9 cellular contexts compared by ENCODE assay signal in the genomic region with DNA sequence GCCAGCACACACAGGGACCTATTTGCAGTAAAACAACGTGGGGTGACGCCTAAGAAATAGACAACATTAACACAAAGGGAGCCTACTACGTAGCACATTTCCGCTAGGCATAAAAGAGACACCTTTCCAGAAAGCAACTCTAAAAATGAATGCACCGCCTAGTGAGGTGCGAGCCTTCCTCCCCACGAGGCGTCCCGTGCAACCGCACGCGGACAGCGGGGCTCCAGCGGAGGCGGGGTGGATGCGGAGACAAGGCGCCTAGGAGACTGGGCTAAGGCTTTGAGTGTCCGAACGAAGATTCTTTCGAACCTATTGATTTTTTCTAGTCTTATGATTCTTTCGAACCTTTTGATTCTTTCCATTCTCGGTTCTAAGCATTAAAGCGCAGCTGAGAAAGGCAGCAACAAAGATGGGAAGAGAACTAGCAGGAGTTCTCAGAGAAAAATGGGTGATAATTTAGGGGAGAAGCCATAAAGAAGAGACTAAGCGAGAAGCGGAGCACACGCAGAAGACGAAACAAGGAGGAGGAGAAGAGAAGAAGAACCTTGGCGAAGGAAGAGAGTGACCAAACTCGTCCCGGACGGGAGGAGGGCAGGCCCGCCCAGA. TPM values are rescaled to one million over a fixed set of nuclear protein-coding genes. Genes with fewer than 3 reads are reported as not detected.
A peak's percentile ranks its signal among the peaks of the same experiment; 100 is the strongest.
DNase-seq lines count a peak whose midpoint lies in the region; ATAC-seq and TF ChIP-seq lines count a peak whose summit lies in the region.
"Had no signal": no experiment of that assay in that cellular context is flagged by ENCODE, and none has a peak within 500 bp of the region (broad histone marks: within the 10 kb centered on the region; RNA-seq: fewer than 3 reads in every experiment).

No MANE protein-coding gene starts in this region.

- no peak for TF ChIP-seq POLR2A in esophagus squamous epithelium (IDR thresholded peaks at IDR 0.05)

- H3K4me3 ChIP-seq in DOHH2 (ENCODE audit: low read length) (peak overlapping the region; percentile 83), HUES48 (ENCODE audit: low read depth, low read length) (peak overlapping the region; percentile 95), esophagus squamous epithelium (peak overlapping the region; percentile 63 to 88 (median 82)), neuronal stem cell (ENCODE audit: low read length in 2 of 2) (peak overlapping the region; percentile 72 to 80), upper lobe of right lung (peak overlapping the region; percentile 78)

- H3K4ac ChIP-seq in neuronal stem cell (ENCODE audit: low read length): no peak overlapping the region

- H2AFZ ChIP-seq in neuronal stem cell (ENCODE audit: low read length): peak overlapping the region; percentile 84

- H3K4me2 ChIP-seq in DOHH2 (ENCODE audit: low read length): peak overlapping the region; percentile 94
- H3K4me2 ChIP-seq in neuronal stem cell (ENCODE audit: insufficient read depth, low read length, poor library complexity, severe bottlenecking): peak overlapping the region; percentile 65

- TF ChIP-seq CTCF in DOHH2 (IDR thresholded peaks at IDR 0.05; ENCODE audit: low read depth, low read length, poor library complexity, severe bottlenecking): no peak
- peak in 1 of 6 experiments; percentile 5 for TF ChIP-seq CTCF in esophagus squamous epithelium (IDR thresholded peaks at IDR 0.05)
- no peak for TF ChIP-seq CTCF in upper lobe of right lung (IDR thresholded peaks at IDR 0.05)

- H2BK12ac ChIP-seq in neuronal stem cell (ENCODE audit: low read length): no peak overlapping the region

- H3K27ac ChIP-seq in DOHH2 (ENCODE audit: low read depth, low read length): no peak overlapping the region
- peak overlapping the region; percentile 74 for H3K27ac ChIP-seq in HUES48 (ENCODE audit: low read depth, low read length)
- H3K27ac ChIP-seq in esophagus squamous epithelium: peak overlapping the region; percentile 86 to 95 (median 88)
- no peak overlapping the region for H3K27ac ChIP-seq in neuronal stem cell (replicated peaks; ENCODE audit: low read length)
- peak overlapping the region; percentile 88 for H3K27ac ChIP-seq in upper lobe of right lung

- no peak overlapping the region for H4K8ac ChIP-seq in neuronal stem cell (ENCODE audit: low read depth, low read length)

- H3K9me3 ChIP-seq in DOHH2 (ENCODE audit: control insufficient read depth, insufficient read depth, low read length) (no peaks in the 10 kb centered on the region), HUES48 (ENCODE audit: control insufficient read depth, insufficient read depth, low read length) (no peaks in the 10 kb centered on the region), esophagus squamous epithelium (no peaks in the 10 kb centered on the region), neuronal stem cell (replicated peaks in 1 of 2; ENCODE audit: control insufficient read depth in 2 of 2, insufficient read depth in 1 of 2, low read depth in 1 of 2, low read length in 2 of 2) (no peaks in the 10 kb centered on the region), upper lobe of right lung (no peaks in the 10 kb centered on the region)

- no peaks in the 10 kb centered on the region for H4K20me1 ChIP-seq in DOHH2 (ENCODE audit: control insufficient read depth, insufficient read depth, low read depth, low read length)

- no peak overlapping the region for H2BK5ac ChIP-seq in neuronal stem cell (ENCODE audit: low read length)

- no peak overlapping the region for H3K23ac ChIP-seq in neuronal stem cell (ENCODE audit: low read depth, low read length, poor library complexity)

- H3K9ac ChIP-seq in HUES48 (ENCODE audit: low read depth, low read length) (peak overlapping the region; percentile 19; the same call in 1 of the 2 replicates), neuronal stem cell (ENCODE audit: low read depth, low read length, poor library complexity) (no peak overlapping the region)

- no peaks in the 10 kb centered on the region for H3K9me2 ChIP-seq in DOHH2 (replicated peaks; ENCODE audit: control insufficient read depth, low read length)

- peaks cover 6% of the 10 kb centered on the region for H3K79me1 ChIP-seq in neuronal stem cell (ENCODE audit: low read depth, low read length)

- H2AK5ac ChIP-seq in neuronal stem cell (ENCODE audit: low read depth, low read length): no peak overlapping the region

- intact Hi-C loops in esophagus squamous epithelium (cut with DNase I) (no loop called here), upper lobe of right lung (cut with DNase I) (no loop called here)

- H3K27me3 ChIP-seq in DOHH2 (ENCODE audit: control insufficient read depth, low read length) (peaks cover 6% of the 10 kb centered on the region; the same call in 1 of the 2 replicates), HUES48 (ENCODE audit: control insufficient read depth, insufficient read depth, low read length) (peaks cover 42% of the 10 kb centered on the region), esophagus squamous epithelium (no peaks in the 10 kb centered on the region), neuronal stem cell (ENCODE audit: control insufficient read depth in 3 of 3, insufficient read depth in 3 of 3, low read depth in 1 of 3, low read length in 3 of 3) (peaks cover 0 to 14% (median 3%) of the 10 kb centered on the region in 3 experiments), upper lobe of right lung (no peaks in the 10 kb centered on the region)

- H2BK120ac ChIP-seq in neuronal stem cell (ENCODE audit: low read depth, low read length): no peak overlapping the region

- H3K18ac ChIP-seq in neuronal stem cell (ENCODE audit: low read length): peak overlapping the region; percentile 48

- no peaks in the 10 kb centered on the region for H3F3A ChIP-seq in DOHH2 (ENCODE audit: control insufficient read depth, insufficient read depth)

- no peak for ATAC-seq in upper lobe of right lung
- ATAC-seq in HG03196 (IDR thresholded peaks at IDR 0.05; ENCODE audit: unreplicated experiment): no peak

- H3K36me3 ChIP-seq in DOHH2 (ENCODE audit: control insufficient read depth, low read length): 0 out of 2 replicates have a peak, but pooled peaks cover 4% of the 10 kb centered on the region
- H3K36me3 ChIP-seq in HUES48 (ENCODE audit: control insufficient read depth, insufficient read depth, low read length): no peaks in the 10 kb centered on the region
- no peaks in the 10 kb centered on the region for H3K36me3 ChIP-seq in esophagus squamous epithelium
- peaks cover 0 to 9% of the 10 kb centered on the region in 2 donors for H3K36me3 ChIP-seq in neuronal stem cell (replicated peaks in 1 of 2; ENCODE audit: control insufficient read depth in 2 of 2, insufficient read depth in 2 of 2, low read length in 2 of 2)
- no peaks in the 10 kb centered on the region for H3K36me3 ChIP-seq in upper lobe of right lung

- no peak overlapping the region for H4K91ac ChIP-seq in neuronal stem cell (ENCODE audit: low read depth, low read length, poor library complexity)

- DNase-seq in activated T-cell treated with anti-CD3 and anti-CD28 coated beads for 4 hours: peak; percentile 40
- no peak for DNase-seq in esophagus squamous epithelium (lab: John Stamatoyannopoulos, UW)
- DNase-seq in neuronal stem cell (ENCODE audit: low spot score): no peak
- peak; percentile 68 for DNase-seq in upper lobe of right lung
- no peak for DNase-seq in UCSD-AML1 (lab: John Stamatoyannopoulos, UW; ENCODE audit: unreplicated experiment)

- 5 to 9% methylated on average over 32 of the region's 32 CpGs for WGBS in esophagus squamous epithelium, 2 donors
- WGBS in neuronal stem cell (ENCODE audit: extremely low coverage in 2 of 2, insufficient read length in 2 of 2, insufficient replicate concordance in 1 of 2), 2 donors: no CpG with 5 or more reads among the region's 32 CpGs

- H2BK15ac ChIP-seq in neuronal stem cell (ENCODE audit: low read length): no peak overlapping the region

- H3K4me1 ChIP-seq in DOHH2 (ENCODE audit: control insufficient read depth, low read length) (peaks cover 29% of the 10 kb centered on the region), HUES48 (ENCODE audit: control insufficient read depth, insufficient read depth, low read length) (peaks cover 44% of the 10 kb centered on the region), esophagus squamous epithelium (peaks cover 11 to 63% (median 25%) of the 10 kb centered on the region in 3 donors), neuronal stem cell (ENCODE audit: control insufficient read depth in 2 of 2, insufficient read depth in 1 of 2, low read depth in 1 of 2, low read length in 2 of 2) (peaks cover 6 to 33% of the 10 kb centered on the region in 2 donors), upper lobe of right lung (peaks cover 47% of the 10 kb centered on the region)

- no peak overlapping the region for H3K14ac ChIP-seq in neuronal stem cell (ENCODE audit: low read length)

- H3K79me2 ChIP-seq in DOHH2 (ENCODE audit: control insufficient read depth, low read length): peaks cover 39% of the 10 kb centered on the region

RNA-seq across cellular contexts. Expression of a gene that starts 0.4 kb away (rescaled TPM):
- total RNA-seq in esophagus squamous epithelium (10 to 100 TPM; 36.9 to 63.6 (median 50.8) TPM), upper lobe of right lung (75.3 TPM)
- 19.4 TPM for polyA plus RNA-seq in neuronal stem cell (2013, experiment 1 of 2)
- polyA plus RNA-seq in neuronal stem cell (2013, experiment 2 of 2): 19.5 TPM

RNA-seq across cellular contexts. Expression of a gene that starts 44.4 kb away (rescaled TPM):
- total RNA-seq in esophagus squamous epithelium (not detected), upper lobe of right lung (not detected)
- polyA plus RNA-seq in neuronal stem cell (2013, experiment 1 of 2): not detected
- not detected for polyA plus RNA-seq in neuronal stem cell (2013, experiment 2 of 2)
- total RNA-seq: LHCN-M2 had no signal

Comparison
In these comparisons a context has a peak if more than half of its experiments do, and no peak if none do; other contexts are left out.
1. H3K27ac ChIP-seq: peak in HUES48 (single experiment), esophagus squamous epithelium (4 of 4) and upper lobe of right lung (single experiment); none in DOHH2 (single experiment) and neuronal stem cell (single experiment).
2. DNase-seq: peak in activated T-cell treated with anti-CD3 and anti-CD28 coated beads for 4 hours (single experiment) and upper lobe of right lung (single experiment); none in esophagus squamous epithelium (single experiment), neuronal stem cell (single experiment) and UCSD-AML1 (single experiment).
3. Peak in every context shown above with its lines, with median percentiles within 50 percentile points of each other: H3K4me3 ChIP-seq.